ENCODE assay signal across 18 cellular contexts in genomic region chr16:1261131-1261917, GRCh38. TPM values are rescaled to one million over a fixed set of nuclear protein-coding genes. Genes with fewer than 3 reads are reported as not detected.
DNase-seq lines count a peak whose midpoint lies in the region; ATAC-seq and TF ChIP-seq lines count a peak whose summit lies in the region.
"Had no signal": no experiment of that assay in that cellular context is flagged by ENCODE, and none has a peak within 500 bp of the region (broad histone marks: within the 10 kb centered on the region; RNA-seq: fewer than 3 reads in every experiment).

No MANE protein-coding gene starts in this region.

- no TSS peak for BruUV-seq in OCI-LY7 (replicated peaks; lab: Mats Ljungman, UMichigan)

- POLR2A ChIA-PET in OCI-LY7 (lab: Charles Lee) = no interaction called here

- H3K9me2 ChIP-seq in OCI-LY7 (ENCODE audit: insufficient read depth, low read length) = no peaks in the 10 kb centered on the region

- H3K27ac ChIP-seq in foreskin keratinocyte (no peak overlapping the region), OCI-LY7 (ENCODE audit: low read depth, low read length, poor library complexity, severe bottlenecking) (no peak overlapping the region)
- H3K27ac ChIP-seq: ascending aorta, gastroesophageal sphincter, RWPE1, VCaP had no signal

- H3K27me3 ChIP-seq in foreskin keratinocyte = peaks cover 42% of the 10 kb centered on the region
- H3K27me3 ChIP-seq: ascending aorta had no signal

- H4K20me1 ChIP-seq in OCI-LY7 (ENCODE audit: insufficient read depth, low read length) = no peaks in the 10 kb centered on the region

- DNase-seq in COLO668 (lab: John Stamatoyannopoulos, UW; ENCODE audit: unreplicated experiment) (peak; percentile 93), GM20000 (ENCODE audit: low spot score) (peak; percentile 53), NCI-H345 (lab: John Stamatoyannopoulos, UW) (peak; percentile 81), foreskin keratinocyte (peak in 1 of 2 donors; percentile 5), NCI-H2196 treated with DMSO at 0.1 percent for 48 hours (lab: John Stamatoyannopoulos, UW; ENCODE audit: unreplicated experiment) (no peak), OCI-LY7 (ENCODE audit: low spot score) (no peak)
- DNase-seq: activated effector memory CD4-positive, alpha-beta T cell treated with anti-CD3 and anti-CD28 coated beads, Interleukin-2, amount 50 U/mL, for 16 hours; NCI-H1048; NCI-H510A treated with DMSO at 0.1 percent for 48 hours had no signal

- H3K4me3 ChIP-seq in OCI-LY7 (ENCODE audit: low read depth, low read length, poor library complexity, severe bottlenecking) = no peak overlapping the region
- H3K4me3 ChIP-seq: ascending aorta, gastroesophageal sphincter had no signal

- H3K79me2 ChIP-seq in OCI-LY7 (ENCODE audit: insufficient read depth, low read depth, low read length) = no peaks in the 10 kb centered on the region

- CTCF ChIA-PET in OCI-LY7 (lab: Charles Lee; ENCODE audit: unreplicated experiment) = no interaction called here

- H3K4me2 ChIP-seq in OCI-LY7 (ENCODE audit: low read length) = no peak overlapping the region

- H3K4me1 ChIP-seq in foreskin keratinocyte (no peaks in the 10 kb centered on the region), OCI-LY7 (ENCODE audit: insufficient read depth, low read length, poor library complexity, severe bottlenecking) (no peaks in the 10 kb centered on the region)
- H3K4me1 ChIP-seq: ascending aorta had no signal

- ATAC-seq in foreskin keratinocyte (peak; percentile 37), HG03571 (IDR thresholded peaks at IDR 0.05; ENCODE audit: unreplicated experiment) (no peak), HG03442 (IDR thresholded peaks at IDR 0.05; ENCODE audit: unreplicated experiment) (no peak)
- ATAC-seq: gastroesophageal sphincter had no signal

- TF ChIP-seq CTCF in GM20000 (IDR thresholded peaks at IDR 0.05; ENCODE audit: extremely low read depth, missing control alignments) (no peak), foreskin keratinocyte (conservative IDR thresholded peaks at IDR 0.05) (no peak), OCI-LY7 (conservative IDR thresholded peaks at IDR 0.05; ENCODE audit: low read length) (no peak)

- no peak overlapping the region for H2AFZ ChIP-seq in OCI-LY7 (ENCODE audit: low read length)

- no peaks in the 10 kb centered on the region for H3K9me3 ChIP-seq in OCI-LY7 (ENCODE audit: low read length)
- H3K9me3 ChIP-seq: ascending aorta, gastroesophageal sphincter had no signal

- no peaks in the 10 kb centered on the region for H3K36me3 ChIP-seq in OCI-LY7 (ENCODE audit: insufficient read depth, low read length)
- H3K36me3 ChIP-seq: ascending aorta, gastroesophageal sphincter had no signal

- intact Hi-C loops in OCI-LY7 (cut with micrococcal nuclease; ENCODE audit: unreplicated experiment) = no loop called here

RNA-seq across cellular contexts. Expression of gene TPSD1, which starts 5.5 kb away (rescaled TPM):
- total RNA-seq in foreskin keratinocyte (not detected in 2 replicates), OCI-LY7 (2022) (not detected in 2 replicates)
- not detected in 2 replicates for polyA plus RNA-seq in foreskin keratinocyte
- total RNA-seq in OCI-LY7 (2014; rRNA removed; shearing (Covaris generic)) = not detected in 2 replicates
- total RNA-seq: activated CD8-positive, alpha-beta memory T cell treated with anti-CD3 and anti-CD28 coated beads for 36 hours; mesenteric fat pad; neural crest cell had no signal

RNA-seq across cellular contexts. Expression of gene TPSAB1, which starts 20.8 kb away (rescaled TPM):
- total RNA-seq in foreskin keratinocyte (not detected in 2 replicates), OCI-LY7 (2022) (not detected in 2 replicates)
- not detected in 2 replicates for polyA plus RNA-seq in foreskin keratinocyte
- total RNA-seq in OCI-LY7 (2014; rRNA removed; shearing (Covaris generic)) = not detected in 2 replicates
- total RNA-seq: activated CD8-positive, alpha-beta memory T cell treated with anti-CD3 and anti-CD28 coated beads for 36 hours; neural crest cell had no signal

RNA-seq across cellular contexts. Expression of gene TPSB2, which starts 31.3 kb away (rescaled TPM):
- total RNA-seq in foreskin keratinocyte = not detected in 2 replicates
- polyA plus RNA-seq in foreskin keratinocyte = not detected in 2 replicates
- total RNA-seq in OCI-LY7 (2014; rRNA removed; shearing (Covaris generic)) = not detected in 2 replicates
- not detected in 2 replicates for total RNA-seq in OCI-LY7 (2022)
- total RNA-seq: activated CD8-positive, alpha-beta memory T cell treated with anti-CD3 and anti-CD28 coated beads for 36 hours; ascending aorta; neural crest cell had no signal

RNA-seq across cellular contexts. Expression of gene TPSG1, which starts 36.3 kb away (rescaled TPM):
- total RNA-seq in foreskin keratinocyte (not detected in 2 replicates), OCI-LY7 (2022) (not detected in 2 replicates)
- not detected in 2 replicates for polyA plus RNA-seq in foreskin keratinocyte
- total RNA-seq in OCI-LY7 (2014; rRNA removed; shearing (Covaris generic)) = not detected in 2 replicates
- total RNA-seq: activated CD8-positive, alpha-beta memory T cell treated with anti-CD3 and anti-CD28 coated beads for 36 hours; ascending aorta; mesenteric fat pad; neural crest cell had no signal

RNA-seq across cellular contexts. Expression of gene UBE2I, which starts 48.1 kb away (rescaled TPM):
- total RNA-seq in foreskin keratinocyte = 76.7 and 101 TPM in 2 replicates
- polyA plus RNA-seq in foreskin keratinocyte = 155 and 172 TPM in 2 replicates
- total RNA-seq in OCI-LY7 (2014; rRNA removed; shearing (Covaris generic)) = 122 and 126 TPM in 2 replicates
- 323 and 349 TPM in 2 replicates for total RNA-seq in OCI-LY7 (2022)

Comparison
In these comparisons a context has a peak if more than half of its experiments do, and no peak if none do; other contexts are left out.
1. DNase-seq: peak in COLO668 (single experiment), GM20000 (single experiment) and NCI-H345 (single experiment); none in NCI-H2196 treated with DMSO at 0.1 percent for 48 hours (single experiment) and OCI-LY7 (single experiment).